25 cellular contexts compared by ENCODE assay signal in genomic region chr2:230811508-230811907, GRCh38. TPM values are rescaled to one million over a fixed set of nuclear protein-coding genes. Genes with fewer than 3 reads are reported as not detected.
DNase-seq lines count a peak whose midpoint lies in the region; ATAC-seq and TF ChIP-seq lines count a peak whose summit lies in the region.
"Had no signal": no experiment of that assay in that cellular context is flagged by ENCODE, and none has a peak within 500 bp of the region (broad histone marks: within the 10 kb centered on the region; RNA-seq: fewer than 3 reads in every experiment).

No MANE protein-coding gene starts in this region.

- no peak overlapping the region for H2BK15ac ChIP-seq in neuronal stem cell (ENCODE audit: low read length)

- no peak overlapping the region for H3K9ac ChIP-seq in neuronal stem cell (ENCODE audit: low read depth, low read length, poor library complexity)

- H2BK5ac ChIP-seq in neuronal stem cell (ENCODE audit: low read length): no peak overlapping the region

- no peak overlapping the region for H2BK12ac ChIP-seq in neuronal stem cell (ENCODE audit: low read length)

- TF ChIP-seq CTCF in C4-2B (conservative IDR thresholded peaks at IDR 0.05) (no peak), Peyer's patch (IDR thresholded peaks at IDR 0.05) (no peak)

- no peak overlapping the region for H3K4ac ChIP-seq in neuronal stem cell (ENCODE audit: low read length)

- no peaks in the 10 kb centered on the region for H3K4me1 ChIP-seq in CD8-positive, alpha-beta memory T cell (ENCODE audit: insufficient read depth, low read length)
- H3K4me1 ChIP-seq in neuronal stem cell (ENCODE audit: control insufficient read depth in 2 of 2, insufficient read depth in 1 of 2, low read depth in 1 of 2, low read length in 2 of 2) (no peaks in the 10 kb centered on the region), Peyer's patch (no peaks in the 10 kb centered on the region)
- H3K4me1 ChIP-seq: HAP-1, spleen, thyroid gland had no signal

- H3K79me1 ChIP-seq in neuronal stem cell (ENCODE audit: low read depth, low read length): no peaks in the 10 kb centered on the region

- H3K36me3 Mint-ChIP-seq in CD8-positive, alpha-beta memory T cell: peaks cover 0 to 86% (median 26%) of the 10 kb centered on the region in 3 donors
- peaks cover 26% of the 10 kb centered on the region for H3K36me3 Mint-ChIP-seq in activated naive CD8-positive, alpha-beta T cell treated with anti-CD3 and anti-CD28 coated beads, Interleukin-2, amount 10 ng/mL, durations not matched to agents 7 days and 5 days

- H3K18ac ChIP-seq in neuronal stem cell (ENCODE audit: low read length): no peak overlapping the region

- no peak overlapping the region for H3K4me2 ChIP-seq in neuronal stem cell (ENCODE audit: insufficient read depth, low read length, poor library complexity, severe bottlenecking)

- H4K91ac ChIP-seq in neuronal stem cell (ENCODE audit: low read depth, low read length, poor library complexity): no peak overlapping the region

- ATAC-seq in activated naive CD8-positive, alpha-beta T cell treated with anti-CD3 and anti-CD28 coated beads, Interleukin-2, amount 10 ng/mL, durations not matched to agents 7 days and 5 days (ENCODE audit: low read depth): no peak
- ATAC-seq in HG02970 (IDR thresholded peaks at IDR 0.05; ENCODE audit: low FRiP score, unreplicated experiment): no peak
- ATAC-seq: SK-N-SH treated with all-trans-retinoic acid at 6 μM for 48 hours; stimulated activated naive CD8-positive, alpha-beta T cell treated with anti-CD3 and anti-CD28 coated beads, Interleukin-15, Interleukin-2, amounts not matched to agents 100 U/mL and 50 U/mL, for 24 hours had no signal

- no peaks in the 10 kb centered on the region for H3K9me3 Mint-ChIP-seq in CD8-positive, alpha-beta memory T cell
- H3K9me3 Mint-ChIP-seq in activated naive CD8-positive, alpha-beta T cell treated with anti-CD3 and anti-CD28 coated beads, Interleukin-2, amount 10 ng/mL, durations not matched to agents 7 days and 5 days: no peaks in the 10 kb centered on the region

- H3K36me3 ChIP-seq in CD8-positive, alpha-beta memory T cell (ENCODE audit: insufficient read depth, low read length): peaks cover 35% of the 10 kb centered on the region
- peaks cover 11 to 52% of the 10 kb centered on the region in 2 donors for H3K36me3 ChIP-seq in neuronal stem cell (replicated peaks in 1 of 2; ENCODE audit: control insufficient read depth in 2 of 2, insufficient read depth in 2 of 2, low read length in 2 of 2)
- peaks cover 0 to 56% (median 0%) of the 10 kb centered on the region in 3 donors for H3K36me3 ChIP-seq in Peyer's patch

- no peak overlapping the region for H3K14ac ChIP-seq in neuronal stem cell (ENCODE audit: low read length)

- CTCF ChIA-PET in CD8-positive, alpha-beta memory T cell (lab: Charles Lee): no interaction called here

- no peak for DNase-seq in CD8-positive, alpha-beta memory T cell
- DNase-seq in activated naive CD8-positive, alpha-beta T cell treated with anti-CD3 and anti-CD28 coated beads, Interleukin-2, amount 10 ng/mL, durations not matched to agents 7 days and 5 days: no peak
- DNase-seq in iris pigment epithelial cell (ENCODE audit: low read depth) (peak; percentile 91), activated gamma-delta T cell treated with Interleukin-2 at 50 U/mL for 16 hours (no peak), neuronal stem cell (ENCODE audit: low spot score) (no peak), Peyer's patch (no peak)
- DNase-seq: activated effector memory CD4-positive, alpha-beta T cell treated with anti-CD3 and anti-CD28 coated beads, Interleukin-2, amount 50 U/mL, for 16 hours; anterior cingulate cortex; cerebellar nuclear complex; DMS79; erythroblast; kidney glomerular epithelial cell; MG63; NCI-H524 treated with DMSO at 0.1 percent for 48 hours; RPMI8226; spleen; stimulated activated CD4-positive, alpha-beta T cell treated with anti-CD3 and anti-CD28 coated beads, Interleukin-4, amount 100 ng/mL, for 24 hours; stimulated activated naive CD8-positive, alpha-beta T cell treated with anti-CD3 and anti-CD28 coated beads, Interleukin-15, Interleukin-2, amounts not matched to agents 100 U/mL and 50 U/mL, for 24 hours; T1000; thyroid gland had no signal

- TF ChIP-seq POLR2A in Peyer's patch (IDR thresholded peaks at IDR 0.05): no peak

- H3K27me3 ChIP-seq in CD8-positive, alpha-beta memory T cell (ENCODE audit: insufficient read depth, low read length, poor library complexity, severe bottlenecking): no peaks in the 10 kb centered on the region
- H3K27me3 ChIP-seq in neuronal stem cell (ENCODE audit: control insufficient read depth in 3 of 3, insufficient read depth in 3 of 3, low read depth in 1 of 3, low read length in 3 of 3): no peaks in the 10 kb centered on the region
- no peaks in the 10 kb centered on the region for H3K27me3 ChIP-seq in Peyer's patch
- H3K27me3 ChIP-seq: MG63, right atrium auricular region, spleen, thyroid gland had no signal

- POLR2A ChIA-PET in CD8-positive, alpha-beta memory T cell (lab: Charles Lee): no interaction called here
- POLR2A ChIA-PET in activated naive CD8-positive, alpha-beta T cell treated with anti-CD3 and anti-CD28 coated beads, Interleukin-2, amount 10 ng/mL, durations not matched to agents 7 days and 5 days (lab: Charles Lee): no interaction called here

- H3K9me3 ChIP-seq in CD8-positive, alpha-beta memory T cell (ENCODE audit: low read length): no peaks in the 10 kb centered on the region
- no peaks in the 10 kb centered on the region for H3K9me3 ChIP-seq in neuronal stem cell (replicated peaks in 1 of 2; ENCODE audit: control insufficient read depth in 2 of 2, insufficient read depth in 1 of 2, low read depth in 1 of 2, low read length in 2 of 2)
- no peaks in the 10 kb centered on the region for H3K9me3 ChIP-seq in Peyer's patch
- H3K9me3 ChIP-seq: HAP-1, MG63, right atrium auricular region, spleen, thyroid gland had no signal

- no peak overlapping the region for H4K8ac ChIP-seq in neuronal stem cell (ENCODE audit: low read depth, low read length)

- no peak overlapping the region for H3K4me3 ChIP-seq in CD8-positive, alpha-beta memory T cell (ENCODE audit: low read length)
- H3K4me3 ChIP-seq in neuronal stem cell (ENCODE audit: low read length in 2 of 2) (no peak overlapping the region), Peyer's patch (no peak overlapping the region)
- H3K4me3 ChIP-seq: HAP-1, MG63, right atrium auricular region, spleen, thyroid gland had no signal

- peak overlapping the region in 6 of 8 donors; percentile 3 to 92 (median 16) for H3K27ac Mint-ChIP-seq in CD8-positive, alpha-beta memory T cell
- peak overlapping the region; percentile 4 for H3K27ac Mint-ChIP-seq in activated naive CD8-positive, alpha-beta T cell treated with anti-CD3 and anti-CD28 coated beads, Interleukin-2, amount 10 ng/mL, durations not matched to agents 7 days and 5 days

- no peak overlapping the region for H2BK120ac ChIP-seq in neuronal stem cell (ENCODE audit: low read depth, low read length)

- no peak overlapping the region for H3K4me3 Mint-ChIP-seq in CD8-positive, alpha-beta memory T cell
- no peak overlapping the region for H3K4me3 Mint-ChIP-seq in activated naive CD8-positive, alpha-beta T cell treated with anti-CD3 and anti-CD28 coated beads, Interleukin-2, amount 10 ng/mL, durations not matched to agents 7 days and 5 days

- H3K27ac ChIP-seq in C4-2B: peak overlapping the region; percentile 33; the same call in 1 of the 2 replicates
- H3K27ac ChIP-seq in CD8-positive, alpha-beta memory T cell (ENCODE audit: low read depth, low read length): no peak overlapping the region
- no peak overlapping the region for H3K27ac ChIP-seq in neuronal stem cell (replicated peaks; ENCODE audit: low read length)
- H3K27ac ChIP-seq in Peyer's patch: no peak overlapping the region
- H3K27ac ChIP-seq: right atrium auricular region, spleen, thyroid gland had no signal

- H3K27me3 Mint-ChIP-seq in CD8-positive, alpha-beta memory T cell: no peaks in the 10 kb centered on the region
- no peaks in the 10 kb centered on the region for H3K27me3 Mint-ChIP-seq in activated naive CD8-positive, alpha-beta T cell treated with anti-CD3 and anti-CD28 coated beads, Interleukin-2, amount 10 ng/mL, durations not matched to agents 7 days and 5 days

- no CpG with 5 or more reads among the region's 3 CpGs for WGBS in neuronal stem cell (ENCODE audit: extremely low coverage in 2 of 2, insufficient read length in 2 of 2, insufficient replicate concordance in 1 of 2), 2 donors

- no peak overlapping the region for H2AFZ ChIP-seq in neuronal stem cell (ENCODE audit: low read length)

- no peak overlapping the region for H2AK5ac ChIP-seq in neuronal stem cell (ENCODE audit: low read depth, low read length)

- H3K4me1 Mint-ChIP-seq in CD8-positive, alpha-beta memory T cell: peaks cover 4 to 11% (median 5%) of the 10 kb centered on the region in 3 donors
- H3K4me1 Mint-ChIP-seq in activated naive CD8-positive, alpha-beta T cell treated with anti-CD3 and anti-CD28 coated beads, Interleukin-2, amount 10 ng/mL, durations not matched to agents 7 days and 5 days: peaks cover 21% of the 10 kb centered on the region

- H3K23ac ChIP-seq in neuronal stem cell (ENCODE audit: low read depth, low read length, poor library complexity): no peak overlapping the region

RNA-seq across cellular contexts. Expression of gene ITM2C, which starts 53.2 kb away (rescaled TPM):
- 10 to 100 TPM; 56.1 to 58.6 TPM for total RNA-seq in CD8-positive, alpha-beta memory T cell
- 50.1 TPM for polyA plus RNA-seq in CD8-positive, alpha-beta memory T cell
- 100 to 1,000 TPM; 102 to 105 TPM for total RNA-seq in activated naive CD8-positive, alpha-beta T cell treated with anti-CD3 and anti-CD28 coated beads, Interleukin-2, amount 10 ng/mL, durations not matched to agents 7 days and 5 days
- 167 TPM for polyA plus RNA-seq in neuronal stem cell (2013, experiment 1 of 2)
- 168 TPM for polyA plus RNA-seq in neuronal stem cell (2013, experiment 2 of 2)
- 100 to 1,000 TPM in 3 of 4 donors, 10 to 100 TPM in 1; 69.3 to 710 (median 610) TPM for total RNA-seq in Peyer's patch
